In the genomic region with DNA sequence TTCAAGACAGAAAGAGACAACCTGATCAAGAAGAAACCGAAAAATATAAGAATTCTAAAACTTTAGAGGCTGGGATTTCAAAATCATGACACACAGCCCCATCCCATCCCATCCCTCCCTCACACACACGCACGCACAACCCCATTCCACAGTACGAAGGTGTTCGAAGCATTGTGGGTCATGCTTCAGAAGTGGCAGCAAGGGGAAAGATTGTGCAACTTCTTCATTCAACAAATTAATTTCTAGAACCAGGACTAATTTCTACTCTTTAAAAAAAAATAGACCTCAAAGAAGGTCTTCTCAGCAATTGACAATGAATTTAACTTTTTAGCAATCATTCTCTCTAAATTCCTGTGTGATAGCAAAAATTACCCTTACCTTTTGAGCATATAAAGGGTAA, we compare ENCODE assay signal across 9 cellular contexts. TPM values are rescaled to one million over a fixed set of nuclear protein-coding genes. Genes with fewer than 3 reads are reported as not detected.
A peak's percentile ranks its signal among the peaks of the same experiment; 100 is the strongest.
DNase-seq lines count a peak whose midpoint lies in the region; ATAC-seq, FAIRE-seq and TF ChIP-seq lines count a peak whose summit lies in the region.
"Had no signal": no experiment of that assay in that cellular context is flagged by ENCODE, and none has a peak within 500 bp of the region (broad histone marks: within the 10 kb centered on the region; RNA-seq: fewer than 3 reads in every experiment).

No MANE protein-coding gene starts in this region.

- H3K9me1 ChIP-seq in K562 (ENCODE audit: control insufficient read depth, insufficient read depth, low read length), result no peaks in the 10 kb centered on the region

- no peak for TF ChIP-seq EP300 in HepG2 (IDR thresholded peaks at IDR 0.05; ENCODE audit: low read depth in 2 of 2, low read length in 2 of 2)
- no peak for TF ChIP-seq EP300 in HepG2 (CRISPR knock-in tag; IDR thresholded peaks at IDR 0.05; ENCODE audit: borderline replicate concordance)
- TF ChIP-seq EP300 in K562 (IDR thresholded peaks at IDR 0.05; ENCODE audit: low read length), result no peak

- FAIRE-seq in HepG2 (lab: Jason Lieb, UNC) (no peak), K562 (lab: Jason Lieb, UNC) (no peak)
- FAIRE-seq: islet of Langerhans had no signal

- in situ Hi-C loops in HepG2 (cut with HindIII; ENCODE audit: extremely low pct_ligation_motif_present, low pct_unique_long_range_greater_than_20kb), result loop anchor here (5.0 to 10.0 kb wide), 3 partner anchors 88 to 190 kb away; a partner anchor contains a TSS
- in situ Hi-C loops in K562 (cut with MboI), result loop anchor here (5.0 to 10.0 kb wide), 2 partner anchors 90 to 163 kb away; a partner anchor contains a TSS

- H3K4me2 ChIP-seq in HepG2 (ENCODE audit: low read depth, low read length) (peak overlapping the region; percentile 82), K562 (ENCODE audit: insufficient read depth, low read length) (peak overlapping the region; percentile 81)

- CTCF ChIA-PET in HepG2 (lab: Yijun Ruan, JAX; ENCODE audit: low intra/inter-chr PET ratio, low total read pairs), result no interaction called here
- CTCF ChIA-PET in K562 (lab: Yijun Ruan, JAX; ENCODE audit: low intra/inter-chr PET ratio), result interaction anchor here (1.7 kb wide), 1 partner anchor 163 kb away, joined by 7 read pairs; no protein-coding TSS in a partner anchor

- ATAC-seq in HepG2, result no peak
- ATAC-seq in right lobe of liver, result no peak
- ATAC-seq in K562, result no peak
- ATAC-seq in HG03442 (IDR thresholded peaks at IDR 0.05; ENCODE audit: unreplicated experiment), result no peak

- DNase-seq in HepG2 (ENCODE audit: low spot score) (no peak), right lobe of liver (no peak), K562 (ENCODE audit: extremely low read depth in 1 of 4, low spot score in 3 of 4) (no peak), iPS-NIHi7 (ENCODE audit: extremely low spot score) (no peak), NCI-H345 (lab: John Stamatoyannopoulos, UW) (no peak), NCI-H2196 (lab: John Stamatoyannopoulos, UW; ENCODE audit: unreplicated experiment) (no peak)

- H3K27ac ChIP-seq in HepG2 (ENCODE audit: extremely low read length, insufficient read depth, low read length) (peak overlapping the region; percentile 74), right lobe of liver (no peak overlapping the region), K562 (ENCODE audit: extremely low read depth, low read depth, low read length) (no peak overlapping the region; the same call in 2 of the 3 replicates), mucosa of rectum (ENCODE audit: low read depth in 2 of 2, low read length in 2 of 2) (no peak overlapping the region)

- H3K36me3 ChIP-seq in HepG2 (replicated peaks in 1 of 2; ENCODE audit: control insufficient read depth in 1 of 2, insufficient read depth in 2 of 2, low read length in 2 of 2) (no peaks in the 10 kb centered on the region), right lobe of liver (no peaks in the 10 kb centered on the region), K562 (ENCODE audit: control insufficient read depth, insufficient read depth, low read length) (no peaks in the 10 kb centered on the region), mucosa of rectum (ENCODE audit: control insufficient read depth in 2 of 2, insufficient read depth in 2 of 2, low read length in 2 of 2) (no peaks in the 10 kb centered on the region)

- WGBS in HepG2 (ENCODE audit: low lambda C conversion rate), result 88% methylated on average over 5 of the region's 5 CpGs
- WGBS in right lobe of liver (ENCODE audit: insufficient coverage, low coverage, low lambda C conversion rate, missing lambda C conversion rate), result 79% methylated on average over 5 of the region's 5 CpGs
- 93% methylated on average over 5 of the region's 5 CpGs for WGBS in K562 (ENCODE audit: insufficient coverage, low coverage, missing lambda C conversion rate)

- H3K4me3 ChIP-seq in HepG2 (replicated peaks in 1 of 3; ENCODE audit: insufficient read depth in 1 of 3, low read depth in 2 of 3, low read length in 3 of 3), result peak overlapping the region; percentile 73 to 99 (median 99); a peak in 4 of 6 replicates
- no peak overlapping the region for H3K4me3 ChIP-seq in right lobe of liver
- peak overlapping the region; percentile 83 for H3K4me3 ChIP-seq in K562
- peak overlapping the region; percentile 86 to 90 for H3K4me3 ChIP-seq in mucosa of rectum (ENCODE audit: low read length in 2 of 2)

- no peaks in the 10 kb centered on the region; a peak in 1 of 5 replicates for H3K27me3 ChIP-seq in HepG2 (ENCODE audit: control insufficient read depth in 1 of 2, insufficient read depth in 2 of 2, low read length in 2 of 2)
- no peaks in the 10 kb centered on the region for H3K27me3 ChIP-seq in right lobe of liver
- H3K27me3 ChIP-seq in K562 (ENCODE audit: control insufficient read depth in 2 of 2, insufficient read depth in 2 of 2, low read length in 2 of 2), result no peaks in the 10 kb centered on the region
- no peaks in the 10 kb centered on the region for H3K27me3 ChIP-seq in mucosa of rectum (ENCODE audit: control insufficient read depth in 2 of 2, insufficient read depth in 2 of 2, low read length in 2 of 2)

- H3K4me1 ChIP-seq in HepG2 (ENCODE audit: insufficient read depth, low read length), result peaks cover 19% of the 10 kb centered on the region
- H3K4me1 ChIP-seq in right lobe of liver, result peaks cover 0 to 8% (median 0%) of the 10 kb centered on the region in 4 donors
- H3K4me1 ChIP-seq in K562 (replicated peaks in 1 of 2; ENCODE audit: control insufficient read depth in 2 of 2, insufficient read depth in 2 of 2, low read length in 2 of 2), result peaks cover 4 to 14% of the 10 kb centered on the region in 2 experiments; a peak in 4 of 5 replicates
- peaks cover 3 to 26% of the 10 kb centered on the region in 2 donors for H3K4me1 ChIP-seq in mucosa of rectum (ENCODE audit: control insufficient read depth in 2 of 2, insufficient read depth in 2 of 2, low read length in 2 of 2)

- BruUV-seq in HepG2 (replicated peaks; lab: Mats Ljungman, UMichigan), result no TSS peak
- BruUV-seq in K562 (replicated peaks; lab: Mats Ljungman, UMichigan), result no TSS peak

- TF ChIP-seq RAD21 in HepG2 (CRISPR knock-in tag; IDR thresholded peaks at IDR 0.05) (no peak), K562 (CRISPR knock-in tag; conservative IDR thresholded peaks at IDR 0.05 in 1 of 2, IDR thresholded peaks at IDR 0.05 in 1 of 2) (no peak)

- H3K9me3 ChIP-seq in HepG2 (ENCODE audit: low read length) (no peaks in the 10 kb centered on the region), right lobe of liver (no peaks in the 10 kb centered on the region), K562 (replicated peaks; ENCODE audit: control insufficient read depth, insufficient read depth, low read depth, low read length) (peaks cover 2% of the 10 kb centered on the region; the same call in 1 of the 2 replicates), mucosa of rectum (ENCODE audit: control insufficient read depth in 2 of 2, low read length in 2 of 2) (no peaks in the 10 kb centered on the region)

- H3K79me2 ChIP-seq in HepG2 (ENCODE audit: insufficient read depth, low read length) (no peaks in the 10 kb centered on the region), K562 (ENCODE audit: control insufficient read depth, insufficient read depth, low read length) (peaks cover 5% of the 10 kb centered on the region; the same call in 1 of the 3 replicates)

- POLR2A ChIA-PET in HepG2 (lab: Yijun Ruan, JAX), result interaction anchor here (1.9 kb wide), 1 partner anchor 72 kb away, joined by 26 read pairs; no protein-coding TSS in a partner anchor
- POLR2A ChIA-PET in K562 (lab: Yijun Ruan, JAX), result interaction anchor here (0.9 kb wide), 1 partner anchor 36 kb away, joined by 3 read pairs; no protein-coding TSS in a partner anchor

- H3K9ac ChIP-seq in HepG2 (ENCODE audit: insufficient read depth, low read depth, low read length) (peak overlapping the region; percentile 91; the same call in 1 of the 2 replicates), K562 (ENCODE audit: insufficient read depth in 1 of 2, low read depth in 2 of 2, low read length in 2 of 2) (peak overlapping the region in 1 of 2 experiments; percentile 26; a peak in 2 of 4 replicates), mucosa of rectum (ENCODE audit: low read depth in 1 of 2, low read length in 2 of 2) (no peak overlapping the region)

- intact Hi-C loops in HepG2 (cut with micrococcal nuclease; ENCODE audit: unreplicated experiment) (no loop called here), right lobe of liver (cut with DNase I) (loop anchor here (5.0 kb wide), 1 partner anchor 88 kb away; a partner anchor contains a TSS), K562 (cut with micrococcal nuclease) (no loop called here)

- TF ChIP-seq POLR2A in HepG2 (IDR thresholded peaks at IDR 0.05; ENCODE audit: insufficient read depth in 1 of 2, low read depth in 2 of 2, low read length in 2 of 2) (no peak), right lobe of liver (IDR thresholded peaks at IDR 0.05) (no peak), K562 (conservative IDR thresholded peaks at IDR 0.05) (no peak)

- no peak for TF ChIP-seq CTCF in HepG2 (CRISPR knock-in tag; IDR thresholded peaks at IDR 0.05)
- TF ChIP-seq CTCF in right lobe of liver (IDR thresholded peaks at IDR 0.05), result no peak
- TF ChIP-seq CTCF in K562 (IDR thresholded peaks at IDR 0.05 in 2 of 3, conservative IDR thresholded peaks at IDR 0.05 in 1 of 3; ENCODE audit: insufficient read depth in 2 of 3, low read depth in 1 of 3, low read length in 3 of 3), result no peak

- H2AFZ ChIP-seq in HepG2 (ENCODE audit: low read length) (peak overlapping the region; percentile 32), K562 (ENCODE audit: low read depth, low read length) (peak overlapping the region; percentile 95)

- H4K20me1 ChIP-seq in HepG2 (ENCODE audit: insufficient read depth, low read length) (no peaks in the 10 kb centered on the region), K562 (replicated peaks; ENCODE audit: control insufficient read depth, insufficient read depth, low read length) (no peaks in the 10 kb centered on the region)

RNA-seq across cellular contexts. Expression of a gene that starts 0.9 kb away (rescaled TPM):
- total RNA-seq in HepG2 (2016; rRNA removed; fragmentation: Illumina TruSeq; extraction: Trizol) (8.4 and 12.7 TPM in 2 replicates), right lobe of liver (1 to 10 TPM in 3 of 6 experiments, under 1 TPM in 3; 0.23 to 4.0 (median 1.2) TPM), K562 (2014; rRNA removed) (6.8 and 10.6 TPM in 2 replicates), K562 (2014; rRNA removed; fragmentation: Illumina TruSeq; extraction: Trizol) (16.7 and 19.6 TPM in 2 replicates), K562 (2015; rRNA removed; fragmentation: Illumina TruSeq; extraction: Trizol) (15.9 and 16.1 TPM in 2 replicates), K562 (2021) (5.7 and 6.0 TPM in 2 replicates)
- total RNA-seq in HepG2 (2016; cell fraction: cytosol; rRNA removed; fragmentation: Illumina TruSeq; extraction: Trizol; ENCODE audit: low read depth), result 2.0 and 2.6 TPM in 2 replicates
- 8.9 and 15.1 TPM in 2 replicates for total RNA-seq in HepG2 (2016; cell fraction: insoluble cytoplasmic fraction; rRNA removed; fragmentation: Illumina TruSeq; extraction: Trizol)
- total RNA-seq in HepG2 (2016; cell fraction: membrane; rRNA removed; fragmentation: Illumina TruSeq; extraction: Trizol), result 1.8 and 2.5 TPM in 2 replicates
- 3.0 and 5.0 TPM in 2 replicates for total RNA-seq in HepG2 (2016; cell fraction: nucleus; rRNA removed; fragmentation: Illumina TruSeq; extraction: Trizol)
- polyA plus RNA-seq in HepG2 (2011; rRNA removed) (2.9 and 4.4 TPM in 2 replicates), K562 (2011; rRNA removed) (9.4 and 19.3 TPM in 2 replicates), K562 (2014; fragmentation: Illumina TruSeq; extraction: Trizol) (19.2 and 19.5 TPM in 2 replicates), K562 (2014; fragmentation: Nextera tagmentation; extraction: Ambion mirVana) (1 to 10 TPM; 9.0 to 9.9 TPM), K562 (2014; rRNA removed) (12.6 and 14.0 TPM in 2 replicates)
- 1.7 and 1.8 TPM in 2 replicates for polyA plus RNA-seq in HepG2 (2011; cell fraction: cytosol; rRNA removed)
- polyA plus RNA-seq in HepG2 (2011; cell fraction: nucleus; rRNA removed), result 0.81 and 1.6 TPM in 2 replicates
- 2.1 and 8.6 TPM in 2 replicates for polyA plus RNA-seq in HepG2 (2012)
- polyA plus RNA-seq in HepG2 (2016; cell fraction: cytosol; fragmentation: Illumina TruSeq; extraction: Trizol; ENCODE audit: low read depth), result 3.0 and 3.3 TPM in 2 replicates
- polyA plus RNA-seq in HepG2 (2016; cell fraction: insoluble cytoplasmic fraction; fragmentation: Illumina TruSeq; extraction: Trizol; ENCODE audit: low read depth), result 13.7 and 20.1 TPM in 2 replicates
- polyA plus RNA-seq in HepG2 (2016; cell fraction: membrane; fragmentation: Illumina TruSeq; extraction: Trizol; ENCODE audit: low read depth), result 1.4 and 2.6 TPM in 2 replicates
- polyA plus RNA-seq in HepG2 (2016; cell fraction: nucleus; fragmentation: Illumina TruSeq; extraction: Trizol; ENCODE audit: insufficient read depth, low read depth), result 2.7 and 5.2 TPM in 2 replicates
- polyA minus RNA-seq in HepG2 (2011; rRNA and poly(A)+ RNA removed; ENCODE audit: low replicate concordance), result 1.8 and 4.4 TPM in 2 replicates
- polyA minus RNA-seq in HepG2 (2011; cell fraction: cytosol; rRNA and poly(A)+ RNA removed), result 0.69 and 2.1 TPM in 2 replicates
- polyA minus RNA-seq in HepG2 (2011; cell fraction: nucleus; rRNA and poly(A)+ RNA removed), result 7.3 and 9.7 TPM in 2 replicates
- total RNA-seq in K562 (2011; cell fraction: chromatin; rRNA removed; ENCODE audit: low replicate concordance), result 0.74 and 3.1 TPM in 2 replicates
- 2.0 and 4.2 TPM in 2 replicates for total RNA-seq in K562 (2011; cell fraction: nucleolus; rRNA removed)
- 0.59 and 1.7 TPM in 2 replicates for total RNA-seq in K562 (2011; cell fraction: nucleoplasm; rRNA removed)
- polyA plus RNA-seq in K562 (2011; cell fraction: cytosol; rRNA removed), result 1.9 and 2.5 TPM in 2 replicates
- 1.7 and 3.6 TPM in 2 replicates for polyA plus RNA-seq in K562 (2011; cell fraction: nucleus; rRNA removed)
- 13.7 and 14.0 TPM in 2 replicates for polyA plus RNA-seq in K562 (2012)
- 3.3 and 6.7 TPM in 2 replicates for polyA minus RNA-seq in K562 (2011; rRNA and poly(A)+ RNA removed)
- polyA minus RNA-seq in K562 (2011; cell fraction: cytosol; rRNA and poly(A)+ RNA removed), result 1.5 and 2.9 TPM in 2 replicates
- 3.2 and 5.4 TPM in 2 replicates for polyA minus RNA-seq in K562 (2011; cell fraction: nucleus; rRNA and poly(A)+ RNA removed)

RNA-seq across cellular contexts. Expression of a gene that starts 1.0 kb away (rescaled TPM):
- total RNA-seq in HepG2 (2016; rRNA removed; fragmentation: Illumina TruSeq; extraction: Trizol), result 4.5 and 7.0 TPM in 2 replicates
- 0.40 and 0.62 TPM in 2 replicates for total RNA-seq in HepG2 (2016; cell fraction: cytosol; rRNA removed; fragmentation: Illumina TruSeq; extraction: Trizol; ENCODE audit: low read depth)
- total RNA-seq in HepG2 (2016; cell fraction: insoluble cytoplasmic fraction; rRNA removed; fragmentation: Illumina TruSeq; extraction: Trizol), result 4.0 and 7.9 TPM in 2 replicates
- total RNA-seq in HepG2 (2016; cell fraction: membrane; rRNA removed; fragmentation: Illumina TruSeq; extraction: Trizol), result 2.3 and 3.0 TPM in 2 replicates
- 7.0 and 8.5 TPM in 2 replicates for total RNA-seq in HepG2 (2016; cell fraction: nucleus; rRNA removed; fragmentation: Illumina TruSeq; extraction: Trizol)
- polyA plus RNA-seq in HepG2 (2011; rRNA removed), result 21.8 and 22.4 TPM in 2 replicates
- 12.3 and 19.5 TPM in 2 replicates for polyA plus RNA-seq in HepG2 (2011; cell fraction: cytosol; rRNA removed)
- 7.3 and 7.6 TPM in 2 replicates for polyA plus RNA-seq in HepG2 (2011; cell fraction: nucleus; rRNA removed)
- 10.4 and 13.6 TPM in 2 replicates for polyA plus RNA-seq in HepG2 (2012)
- polyA plus RNA-seq in HepG2 (2016; cell fraction: cytosol; fragmentation: Illumina TruSeq; extraction: Trizol; ENCODE audit: low read depth), result 0.50 and 0.88 TPM in 2 replicates
- 4.3 and 4.8 TPM in 2 replicates for polyA plus RNA-seq in HepG2 (2016; cell fraction: insoluble cytoplasmic fraction; fragmentation: Illumina TruSeq; extraction: Trizol; ENCODE audit: low read depth)
- polyA plus RNA-seq in HepG2 (2016; cell fraction: membrane; fragmentation: Illumina TruSeq; extraction: Trizol; ENCODE audit: low read depth), result 1.8 and 2.7 TPM in 2 replicates
- polyA plus RNA-seq in HepG2 (2016; cell fraction: nucleus; fragmentation: Illumina TruSeq; extraction: Trizol; ENCODE audit: insufficient read depth, low read depth), result 13.5 and 14.4 TPM in 2 replicates
- 14.7 and 15.2 TPM in 2 replicates for polyA minus RNA-seq in HepG2 (2011; rRNA and poly(A)+ RNA removed; ENCODE audit: low replicate concordance)
- 4.2 and 6.8 TPM in 2 replicates for polyA minus RNA-seq in HepG2 (2011; cell fraction: cytosol; rRNA and poly(A)+ RNA removed)
- 4.5 and 8.2 TPM in 2 replicates for polyA minus RNA-seq in HepG2 (2011; cell fraction: nucleus; rRNA and poly(A)+ RNA removed)
- total RNA-seq in right lobe of liver, result 10 to 100 TPM; 30.9 to 56.8 (median 35.6) TPM
- 7.3 and 8.2 TPM in 2 replicates for total RNA-seq in K562 (2011; cell fraction: chromatin; rRNA removed; ENCODE audit: low replicate concordance)
- 6.0 and 6.1 TPM in 2 replicates for total RNA-seq in K562 (2011; cell fraction: nucleolus; rRNA removed)
- total RNA-seq in K562 (2011; cell fraction: nucleoplasm; rRNA removed), result 9.2 and 10.1 TPM in 2 replicates
- total RNA-seq in K562 (2014; rRNA removed), result 1.7 and 2.4 TPM in 2 replicates
- total RNA-seq in K562 (2014; rRNA removed; fragmentation: Illumina TruSeq; extraction: Trizol), result 3.7 and 3.8 TPM in 2 replicates
- total RNA-seq in K562 (2015; rRNA removed; fragmentation: Illumina TruSeq; extraction: Trizol), result 2.6 and 3.4 TPM in 2 replicates
- 5.4 and 7.5 TPM in 2 replicates for total RNA-seq in K562 (2021)
- polyA plus RNA-seq in K562 (2011; rRNA removed), result 7.9 and 9.6 TPM in 2 replicates
- 6.0 and 6.8 TPM in 2 replicates for polyA plus RNA-seq in K562 (2011; cell fraction: cytosol; rRNA removed)
- 5.3 and 6.7 TPM in 2 replicates for polyA plus RNA-seq in K562 (2011; cell fraction: nucleus; rRNA removed)
- polyA plus RNA-seq in K562 (2012), result 6.6 and 7.8 TPM in 2 replicates
- 5.6 and 6.4 TPM in 2 replicates for polyA plus RNA-seq in K562 (2014; fragmentation: Illumina TruSeq; extraction: Trizol)
- polyA plus RNA-seq in K562 (2014; fragmentation: Nextera tagmentation; extraction: Ambion mirVana), result 1 to 10 TPM in 1 of 2 experiments, under 1 TPM in 1; 0.89 to 1.2 TPM
- polyA plus RNA-seq in K562 (2014; rRNA removed), result 4.1 and 6.7 TPM in 2 replicates
- 8.1 and 8.2 TPM in 2 replicates for polyA minus RNA-seq in K562 (2011; rRNA and poly(A)+ RNA removed)
- 2.3 and 3.3 TPM in 2 replicates for polyA minus RNA-seq in K562 (2011; cell fraction: cytosol; rRNA and poly(A)+ RNA removed)
- 1.2 and 2.6 TPM in 2 replicates for polyA minus RNA-seq in K562 (2011; cell fraction: nucleus; rRNA and poly(A)+ RNA removed)

RNA-seq across cellular contexts. Expression of a gene that starts 51.9 kb away (rescaled TPM):
- 20.3 and 21.7 TPM in 2 replicates for total RNA-seq in HepG2 (2016; rRNA removed; fragmentation: Illumina TruSeq; extraction: Trizol)
- 5.4 and 8.3 TPM in 2 replicates for total RNA-seq in HepG2 (2016; cell fraction: cytosol; rRNA removed; fragmentation: Illumina TruSeq; extraction: Trizol; ENCODE audit: low read depth)
- 17.4 and 18.3 TPM in 2 replicates for total RNA-seq in HepG2 (2016; cell fraction: insoluble cytoplasmic fraction; rRNA removed; fragmentation: Illumina TruSeq; extraction: Trizol)
- total RNA-seq in HepG2 (2016; cell fraction: membrane; rRNA removed; fragmentation: Illumina TruSeq; extraction: Trizol), result 17.7 and 18.4 TPM in 2 replicates
- 20.1 and 21.0 TPM in 2 replicates for total RNA-seq in HepG2 (2016; cell fraction: nucleus; rRNA removed; fragmentation: Illumina TruSeq; extraction: Trizol)
- polyA plus RNA-seq in HepG2 (2011; rRNA removed), result 25.6 and 28.9 TPM in 2 replicates
- polyA plus RNA-seq in HepG2 (2011; cell fraction: cytosol; rRNA removed), result 12.3 and 14.0 TPM in 2 replicates
- 70.2 and 70.6 TPM in 2 replicates for polyA plus RNA-seq in HepG2 (2011; cell fraction: nucleus; rRNA removed)
- polyA plus RNA-seq in HepG2 (2012), result 17.1 and 23.1 TPM in 2 replicates
- 6.6 and 9.9 TPM in 2 replicates for polyA plus RNA-seq in HepG2 (2016; cell fraction: cytosol; fragmentation: Illumina TruSeq; extraction: Trizol; ENCODE audit: low read depth)
- 18.1 and 19.1 TPM in 2 replicates for polyA plus RNA-seq in HepG2 (2016; cell fraction: insoluble cytoplasmic fraction; fragmentation: Illumina TruSeq; extraction: Trizol; ENCODE audit: low read depth)
- polyA plus RNA-seq in HepG2 (2016; cell fraction: membrane; fragmentation: Illumina TruSeq; extraction: Trizol; ENCODE audit: low read depth), result 16.2 and 16.8 TPM in 2 replicates
- polyA plus RNA-seq in HepG2 (2016; cell fraction: nucleus; fragmentation: Illumina TruSeq; extraction: Trizol; ENCODE audit: insufficient read depth, low read depth), result 32.8 and 38.3 TPM in 2 replicates
- polyA minus RNA-seq in HepG2 (2011; rRNA and poly(A)+ RNA removed; ENCODE audit: low replicate concordance), result 9.6 and 13.5 TPM in 2 replicates
- polyA minus RNA-seq in HepG2 (2011; cell fraction: cytosol; rRNA and poly(A)+ RNA removed), result 6.6 and 7.3 TPM in 2 replicates
- polyA minus RNA-seq in HepG2 (2011; cell fraction: nucleus; rRNA and poly(A)+ RNA removed), result 30.0 and 39.1 TPM in 2 replicates
- 10 to 100 TPM; 13.3 to 20.5 (median 17.9) TPM for total RNA-seq in right lobe of liver
- 31.3 and 57.2 TPM in 2 replicates for total RNA-seq in K562 (2011; cell fraction: chromatin; rRNA removed; ENCODE audit: low replicate concordance)
- total RNA-seq in K562 (2011; cell fraction: nucleolus; rRNA removed), result 18.3 and 20.9 TPM in 2 replicates
- 25.7 and 42.1 TPM in 2 replicates for total RNA-seq in K562 (2011; cell fraction: nucleoplasm; rRNA removed)
- total RNA-seq in K562 (2014; rRNA removed), result 16.3 and 23.4 TPM in 2 replicates
- 16.0 and 19.7 TPM in 2 replicates for total RNA-seq in K562 (2014; rRNA removed; fragmentation: Illumina TruSeq; extraction: Trizol)
- total RNA-seq in K562 (2015; rRNA removed; fragmentation: Illumina TruSeq; extraction: Trizol), result 20.2 and 20.5 TPM in 2 replicates
- 21.0 and 25.2 TPM in 2 replicates for total RNA-seq in K562 (2021)
- 24.0 and 30.0 TPM in 2 replicates for polyA plus RNA-seq in K562 (2011; rRNA removed)
- polyA plus RNA-seq in K562 (2011; cell fraction: cytosol; rRNA removed), result 15.7 and 17.2 TPM in 2 replicates
- polyA plus RNA-seq in K562 (2011; cell fraction: nucleus; rRNA removed), result 69.7 and 83.9 TPM in 2 replicates
- polyA plus RNA-seq in K562 (2012), result 15.5 and 29.2 TPM in 2 replicates
- polyA plus RNA-seq in K562 (2014; fragmentation: Illumina TruSeq; extraction: Trizol), result 20.4 and 20.5 TPM in 2 replicates
- 10 to 100 TPM in 1 of 2 experiments, 1 to 10 TPM in 1; 8.7 to 11.5 TPM for polyA plus RNA-seq in K562 (2014; fragmentation: Nextera tagmentation; extraction: Ambion mirVana)
- polyA plus RNA-seq in K562 (2014; rRNA removed), result 20.3 and 28.7 TPM in 2 replicates
- polyA minus RNA-seq in K562 (2011; rRNA and poly(A)+ RNA removed), result 10.1 and 12.8 TPM in 2 replicates
- 5.6 and 7.5 TPM in 2 replicates for polyA minus RNA-seq in K562 (2011; cell fraction: cytosol; rRNA and poly(A)+ RNA removed)
- 22.9 and 38.6 TPM in 2 replicates for polyA minus RNA-seq in K562 (2011; cell fraction: nucleus; rRNA and poly(A)+ RNA removed)

Comparison
In these comparisons a context has a peak if more than half of its experiments do, and no peak if none do; other contexts are left out.
1. H3K4me3 ChIP-seq: peak in HepG2 (3 of 3), K562 (single experiment) and mucosa of rectum (2 of 2); none in right lobe of liver (0 of 3).
2. intact Hi-C loops: an anchor here in right lobe of liver (5.0 kb wide); none called in HepG2 and K562.